Comparison of ENCODE assay signal across 21 cellular contexts in genomic region chr21:23402929-23403520, GRCh38.
"Had no signal": no experiment of that assay in that cellular context is flagged by ENCODE, and none has a peak within 500 bp of the region (broad histone marks: within the 10 kb centered on the region; RNA-seq: fewer than 3 reads in every experiment).

No MANE protein-coding gene starts in this region.

- H3K27me3 Mint-ChIP-seq: activated CD4-positive, alpha-beta T cell treated with anti-CD3 and anti-CD28 coated beads for 36 hours; activated naive CD8-positive, alpha-beta T cell treated with anti-CD3 and anti-CD28 coated beads for 36 hours; activated T-helper 17 cell treated with anti-CD3 and anti-CD28 coated beads, Interleukin-2, amount 50 U/mL, for 72 hours had no signal

- H3K36me3 Mint-ChIP-seq: activated naive CD8-positive, alpha-beta T cell treated with anti-CD3 and anti-CD28 coated beads for 36 hours; naive B cell; WTC11 had no signal

- H3K27ac ChIP-seq: epithelial cell of prostate, hepatocyte, thyroid gland had no signal

- H3K9me3 ChIP-seq: thyroid gland had no signal

- H3K27ac Mint-ChIP-seq: activated CD4-positive, alpha-beta T cell treated with anti-CD3 and anti-CD28 coated beads for 36 hours; activated naive CD8-positive, alpha-beta T cell treated with anti-CD3 and anti-CD28 coated beads for 36 hours; activated T-helper 17 cell treated with anti-CD3 and anti-CD28 coated beads, Interleukin-2, amount 50 U/mL, for 72 hours; endodermal cell; naive B cell; WTC11 had no signal

- H3K4me1 ChIP-seq: thyroid gland had no signal

- H3K9me3 Mint-ChIP-seq: activated naive CD8-positive, alpha-beta T cell treated with anti-CD3 and anti-CD28 coated beads for 36 hours; activated T-helper 17 cell treated with anti-CD3 and anti-CD28 coated beads, Interleukin-2, amount 50 U/mL, for 72 hours; endodermal cell; neural crest cell; WTC11 had no signal

- H3K4me1 Mint-ChIP-seq: activated CD4-positive, alpha-beta T cell treated with anti-CD3 and anti-CD28 coated beads for 36 hours; activated naive CD8-positive, alpha-beta T cell treated with anti-CD3 and anti-CD28 coated beads for 36 hours; activated T-helper 17 cell treated with anti-CD3 and anti-CD28 coated beads, Interleukin-2, amount 50 U/mL, for 72 hours; naive B cell had no signal

- H3K4me3 ChIP-seq: hepatocyte, mucosa of descending colon, thyroid gland had no signal

- H3K36me3 ChIP-seq: thyroid gland had no signal

- DNase-seq: activated CD4-positive, alpha-beta T cell treated with anti-CD3 and anti-CD28 coated beads for 36 hours; activated CD4-positive, alpha-beta T cell treated with anti-CD3 and anti-CD28 coated beads, Interleukin-2, amount 50 U/mL, for 48 hours; activated naive CD4-positive, alpha-beta T cell; activated naive CD8-positive, alpha-beta T cell treated with anti-CD3 and anti-CD28 coated beads for 36 hours; amniotic stem cell; endodermal cell; foreskin fibroblast; left cardiac atrium; mesenchymal stem cell; mucosa of descending colon; naive B cell; retina; stimulated activated CD4-positive, alpha-beta T cell treated with anti-CD3 and anti-CD28 coated beads, Interleukin-12 subunit alpha, Interleukin-12 subunit beta, amount 100 ng/mL, for 4 hours; stimulated activated CD4-positive, alpha-beta T cell treated with anti-CD3 and anti-CD28 coated beads, Interleukin-1b, Interleukin-23, amount 100 ng/mL, for 48 hours; stimulated activated naive CD4-positive, alpha-beta T cell treated with Interleukin-2 at 50 U/mL for 16 hours; thyroid gland had no signal

- H3K27me3 ChIP-seq: hepatocyte, thyroid gland had no signal

- H3K4me3 Mint-ChIP-seq: activated CD4-positive, alpha-beta T cell treated with anti-CD3 and anti-CD28 coated beads for 36 hours; activated naive CD8-positive, alpha-beta T cell treated with anti-CD3 and anti-CD28 coated beads for 36 hours; activated T-helper 17 cell treated with anti-CD3 and anti-CD28 coated beads, Interleukin-2, amount 50 U/mL, for 72 hours; endodermal cell; naive B cell; neural crest cell; WTC11 had no signal
